8 cellular contexts compared by ENCODE assay signal in the genomic region with DNA sequence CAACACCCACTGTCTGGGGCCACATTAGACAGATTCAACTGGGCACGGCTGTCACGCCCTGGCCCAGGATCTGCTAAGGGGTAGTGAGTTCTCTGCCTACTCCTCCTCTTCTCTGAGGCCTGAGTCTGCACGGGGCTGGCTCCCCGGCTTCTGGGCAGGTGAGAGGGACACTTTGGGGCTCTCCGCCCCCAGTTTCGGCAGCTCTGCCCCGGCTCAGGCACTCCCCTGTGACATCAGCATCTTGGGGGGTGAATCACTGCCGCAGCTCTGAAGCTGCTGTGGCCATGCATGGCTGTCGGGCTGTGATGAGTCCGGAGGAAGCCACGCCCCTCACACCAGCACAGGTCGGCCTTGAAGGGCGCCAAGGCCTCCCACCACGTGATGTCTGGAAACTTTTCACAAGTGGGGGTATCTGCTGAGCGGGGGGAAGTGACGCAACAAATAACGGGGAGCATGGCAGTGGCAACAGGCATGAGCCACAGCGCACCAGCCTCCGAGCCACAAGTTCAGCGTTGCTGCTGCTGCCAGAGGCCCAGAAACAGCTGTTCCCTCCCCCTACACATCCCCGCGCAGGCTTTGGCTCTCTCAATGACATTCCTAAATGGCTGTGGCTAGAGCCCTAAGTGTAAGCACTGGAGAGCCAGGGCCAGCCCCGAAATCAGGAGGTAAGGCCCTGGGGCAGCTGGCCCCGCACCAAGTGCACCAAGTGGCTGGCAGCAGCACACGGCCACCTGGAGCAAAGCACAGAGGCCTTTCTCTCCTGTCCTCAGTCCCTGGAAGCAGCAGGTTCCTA. TPM values are rescaled to one million over a fixed set of nuclear protein-coding genes. Genes with fewer than 3 reads are reported as not detected.
A peak's percentile ranks its signal among the peaks of the same experiment; 100 is the strongest.
DNase-seq lines count a peak whose midpoint lies in the region; ATAC-seq and TF ChIP-seq lines count a peak whose summit lies in the region.

No MANE protein-coding gene starts in this region.

- BruUV-seq in IMR-90 (replicated peaks; lab: Mats Ljungman, UMichigan) = no TSS peak

- H2AFZ ChIP-seq in IMR-90 (replicated peaks; ENCODE audit: low read length, poor library complexity) = peak overlapping the region; percentile 87

- H4K5ac ChIP-seq in IMR-90 (ENCODE audit: low read depth, low read length) = peak overlapping the region; percentile 47

- peaks cover 53% of the 10 kb centered on the region for H3K9me1 ChIP-seq in IMR-90 (ENCODE audit: insufficient read depth, low read length)

- dilution Hi-C loops in IMR-90 (cut with HindIII; ENCODE audit: low sequenced_read_pairs, unreplicated experiment) = no loop called here

- H3K27me3 ChIP-seq in IMR-90 (ENCODE audit: control insufficient read depth, insufficient read depth, low read length) = no peaks in the 10 kb centered on the region
- no peaks in the 10 kb centered on the region for H3K27me3 ChIP-seq in endocrine pancreas (ENCODE audit: control insufficient read depth, insufficient read depth, low read length)
- no peaks in the 10 kb centered on the region for H3K27me3 ChIP-seq in muscle layer of colon (ENCODE audit: control insufficient read depth in 1 of 2, insufficient read depth in 2 of 2, low read length in 2 of 2)

- H3K4ac ChIP-seq in IMR-90 (ENCODE audit: low read depth, low read length) = peak overlapping the region; percentile 97

- H4K91ac ChIP-seq in IMR-90 (ENCODE audit: insufficient read depth, low read depth, low read length) = peak overlapping the region; percentile 97

- H3K14ac ChIP-seq in IMR-90 (replicated peaks; ENCODE audit: low read depth, low read length) = peak overlapping the region; percentile 97

- H3K27ac ChIP-seq in IMR-90 (ENCODE audit: insufficient read depth, low read length) (peak overlapping the region; percentile 87), muscle layer of colon (ENCODE audit: low read depth, low read length) (peak overlapping the region; percentile 88)

- H3K18ac ChIP-seq in IMR-90 (ENCODE audit: low read depth, low read length) = peak overlapping the region; percentile 56

- H3K79me1 ChIP-seq in IMR-90 (ENCODE audit: low read depth in 1 of 2, low read length in 2 of 2) = peaks cover 49 to 79% of the 10 kb centered on the region in 2 experiments

- CTCF ChIA-PET in IMR-90 (lab: Yijun Ruan, JAX) = interaction anchor here (0.6 to 1.6 kb wide), 5 partner anchors 9 to 158 kb away, joined by 3 to 4 read pairs (median 3); no protein-coding TSS in a partner anchor

- DNase-seq in AG08396 (ENCODE audit: low spot score) = peak; percentile 92
- DNase-seq in IMR-90 = peak; percentile 96
- DNase-seq in activated CD8-positive, alpha-beta memory T cell treated with anti-CD3 and anti-CD28 coated beads, Interleukin-2, amount 50 U/mL, for 48 hours = peak; percentile 93
- DNase-seq in stimulated activated CD8-positive, alpha-beta memory T cell treated with anti-CD3 and anti-CD28 coated beads, Interleukin-4, amount 100 ng/mL, for 4 hours (ENCODE audit: low read depth in 2 of 2, low spot score in 1 of 2) = peak; percentile 75 to 91

- H2AK9ac ChIP-seq in IMR-90 (replicated peaks; ENCODE audit: low read depth, low read length, poor library complexity) = peak overlapping the region; percentile 100

- WGBS in IMR-90 (ENCODE audit: extremely low coverage in 2 of 2, insufficient read length in 1 of 2), 2 experiments = 34% methylated on average over 3 of the region's 25 CpGs; no CpG with 5 or more reads in 1 of the 2 experiments

- peak; percentile 28; the same call in 1 of the 2 replicates for TF ChIP-seq POLR2A in IMR-90 (IDR thresholded peaks at IDR 0.05; ENCODE audit: low read depth, low read length)

- H4K8ac ChIP-seq in IMR-90 (ENCODE audit: low read depth in 2 of 2, low read length in 2 of 2) = peak overlapping the region; percentile 59 to 95

- H2BK15ac ChIP-seq in IMR-90 (ENCODE audit: low read depth, low read length) = peak overlapping the region; percentile 64; the same call in 2 of the 3 replicates

- H3K4me1 ChIP-seq in IMR-90 (ENCODE audit: control insufficient read depth, insufficient read depth, low read length) (peaks cover 51% of the 10 kb centered on the region), endocrine pancreas (ENCODE audit: control insufficient read depth, insufficient read depth, low read length) (no peaks in the 10 kb centered on the region), muscle layer of colon (ENCODE audit: insufficient read depth, low read length) (peaks cover 52% of the 10 kb centered on the region)

- no peaks in the 10 kb centered on the region for H3K9me3 ChIP-seq in IMR-90 (ENCODE audit: control insufficient read depth, insufficient read depth, low read length)
- H3K9me3 ChIP-seq in endocrine pancreas (ENCODE audit: control insufficient read depth, low read length) = no peaks in the 10 kb centered on the region
- H3K9me3 ChIP-seq in muscle layer of colon (ENCODE audit: low read length) = no peaks in the 10 kb centered on the region

- TF ChIP-seq CTCF in IMR-90 (conservative IDR thresholded peaks at IDR 0.05; ENCODE audit: low read depth, low read length) = no peak

- POLR2A ChIA-PET in IMR-90 (lab: Charles Lee; ENCODE audit: unreplicated experiment) = no interaction called here

- peaks cover 6% of the 10 kb centered on the region; the same call in 1 of the 2 replicates for H4K20me1 ChIP-seq in IMR-90 (ENCODE audit: insufficient read depth, low read length)

- peak overlapping the region; percentile 51 for H3K4me2 ChIP-seq in IMR-90 (ENCODE audit: low read depth, low read length)

- peak; percentile 14; the same call in 1 of the 2 replicates for TF ChIP-seq RAD21 in IMR-90 (IDR thresholded peaks at IDR 0.05; ENCODE audit: low read length)

- peak; percentile 58 for ATAC-seq in GM19467 (IDR thresholded peaks at IDR 0.05; ENCODE audit: unreplicated experiment)
- ATAC-seq in IMR-90 (ENCODE audit: low read depth) = peak; percentile 82
- ATAC-seq in HG03139 (IDR thresholded peaks at IDR 0.05; ENCODE audit: unreplicated experiment) = no peak

- H3K9ac ChIP-seq in IMR-90 (ENCODE audit: low read depth, low read length) = peak overlapping the region; percentile 56
- peak overlapping the region; percentile 23 for H3K9ac ChIP-seq in endocrine pancreas (ENCODE audit: control insufficient read depth, insufficient read depth, low read length)
- H3K9ac ChIP-seq in muscle layer of colon (ENCODE audit: low read length) = peak overlapping the region; percentile 46

- peak overlapping the region; percentile 93 for H3K23ac ChIP-seq in IMR-90 (ENCODE audit: low read depth, low read length)

- H3K4me3 ChIP-seq in IMR-90 (ENCODE audit: insufficient read depth, low read depth, low read length) (peak overlapping the region; percentile 7; the same call in 1 of the 2 replicates), endocrine pancreas (ENCODE audit: control insufficient read depth, insufficient read depth, low read length) (no peak overlapping the region), muscle layer of colon (ENCODE audit: low read depth in 1 of 2, low read length in 2 of 2) (peak overlapping the region in 1 of 2 donors; percentile 49)

- in situ Hi-C loops in IMR-90 (cut with MboI; ENCODE audit: low sequenced_read_pairs) = no loop called here

- intact Hi-C loops in IMR-90 (cut with micrococcal nuclease) = no loop called here

- peak overlapping the region; percentile 80 for H2BK20ac ChIP-seq in IMR-90 (ENCODE audit: low read depth, low read length)

- peak overlapping the region; percentile 98 for H3K56ac ChIP-seq in IMR-90 (ENCODE audit: extremely low read depth, insufficient read depth, low read length)

- peak overlapping the region; percentile 91 for H2BK120ac ChIP-seq in IMR-90 (ENCODE audit: low read depth, low read length)

- H2BK5ac ChIP-seq in IMR-90 (ENCODE audit: low read depth, low read length, poor library complexity, severe bottlenecking) = peak overlapping the region; percentile 95

- H2AK5ac ChIP-seq in IMR-90 (ENCODE audit: low read depth, low read length) = peak overlapping the region; percentile 99

- peaks cover 34% of the 10 kb centered on the region for H3K36me3 ChIP-seq in IMR-90 (ENCODE audit: control insufficient read depth, insufficient read depth, low read length)
- no peaks in the 10 kb centered on the region for H3K36me3 ChIP-seq in endocrine pancreas (ENCODE audit: control insufficient read depth, insufficient read depth, low read length)
- peaks cover 25% of the 10 kb centered on the region for H3K36me3 ChIP-seq in muscle layer of colon (ENCODE audit: insufficient read depth, low read length)

TF ChIP-seq in IMR-90, 13 proteins besides CTCF, POLR2A, EP300 and RAD21 (continues in another document):
- TF ChIP-seq BHLHE40 (IDR thresholded peaks at IDR 0.05; ENCODE audit: low read depth, low read length) = peak; percentile 58; the same call in 1 of the 2 replicates
- TF ChIP-seq, protein P1, sequence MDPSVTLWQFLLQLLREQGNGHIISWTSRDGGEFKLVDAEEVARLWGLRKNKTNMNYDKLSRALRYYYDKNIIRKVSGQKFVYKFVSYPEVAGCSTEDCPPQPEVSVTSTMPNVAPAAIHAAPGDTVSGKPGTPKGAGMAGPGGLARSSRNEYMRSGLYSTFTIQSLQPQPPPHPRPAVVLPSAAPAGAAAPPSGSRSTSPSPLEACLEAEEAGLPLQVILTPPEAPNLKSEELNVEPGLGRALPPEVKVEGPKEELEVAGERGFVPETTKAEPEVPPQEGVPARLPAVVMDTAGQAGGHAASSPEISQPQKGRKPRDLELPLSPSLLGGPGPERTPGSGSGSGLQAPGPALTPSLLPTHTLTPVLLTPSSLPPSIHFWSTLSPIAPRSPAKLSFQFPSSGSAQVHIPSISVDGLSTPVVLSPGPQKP (IDR thresholded peaks at IDR 0.05; ENCODE audit: borderline replicate concordance, low read depth, low read length) = no peak
- TF ChIP-seq MXI1 (IDR thresholded peaks at IDR 0.05; ENCODE audit: borderline replicate concordance, low read depth, low read length) = peak; percentile 85; the same call in 1 of the 2 replicates
- no peak for TF ChIP-seq RCOR1 (IDR thresholded peaks at IDR 0.05; ENCODE audit: insufficient replicate concordance, low read length)
- TF ChIP-seq CHD1 (IDR thresholded peaks at IDR 0.05; ENCODE audit: low read depth, low read length) = no peak
- TF ChIP-seq, protein P2, sequence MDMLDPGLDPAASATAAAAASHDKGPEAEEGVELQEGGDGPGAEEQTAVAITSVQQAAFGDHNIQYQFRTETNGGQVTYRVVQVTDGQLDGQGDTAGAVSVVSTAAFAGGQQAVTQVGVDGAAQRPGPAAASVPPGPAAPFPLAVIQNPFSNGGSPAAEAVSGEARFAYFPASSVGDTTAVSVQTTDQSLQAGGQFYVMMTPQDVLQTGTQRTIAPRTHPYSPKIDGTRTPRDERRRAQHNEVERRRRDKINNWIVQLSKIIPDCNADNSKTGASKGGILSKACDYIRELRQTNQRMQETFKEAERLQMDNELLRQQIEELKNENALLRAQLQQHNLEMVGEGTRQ (IDR thresholded peaks at IDR 0.05; ENCODE audit: low read depth, low read length) = peak; percentile 97

RNA-seq across cellular contexts. Expression of a gene that starts 26.3 kb away (rescaled TPM):
- 26.3 and 29.7 TPM in 2 replicates for total RNA-seq in IMR-90 (2012; rRNA removed)
- polyA plus RNA-seq in IMR-90 (2012; rRNA removed) = 58.2 and 65.5 TPM in 2 replicates
- 27.1 and 37.4 TPM in 2 replicates for polyA plus RNA-seq in IMR-90 (2012; cell fraction: cytosol; rRNA removed)
- 190 and 417 TPM in 2 replicates for polyA plus RNA-seq in IMR-90 (2012; cell fraction: nucleus; rRNA removed; ENCODE audit: low replicate concordance)

RNA-seq across cellular contexts. Expression of a gene that starts 54.4 kb away (rescaled TPM):
- total RNA-seq in IMR-90 (2012; rRNA removed) = not detected in 2 replicates
- polyA plus RNA-seq in IMR-90 (2012; rRNA removed) = not detected in 2 replicates
- polyA plus RNA-seq in IMR-90 (2012; cell fraction: cytosol; rRNA removed) = not detected in 2 replicates
- not detected in 2 replicates for polyA plus RNA-seq in IMR-90 (2012; cell fraction: nucleus; rRNA removed; ENCODE audit: low replicate concordance)
